In the genomic region with DNA sequence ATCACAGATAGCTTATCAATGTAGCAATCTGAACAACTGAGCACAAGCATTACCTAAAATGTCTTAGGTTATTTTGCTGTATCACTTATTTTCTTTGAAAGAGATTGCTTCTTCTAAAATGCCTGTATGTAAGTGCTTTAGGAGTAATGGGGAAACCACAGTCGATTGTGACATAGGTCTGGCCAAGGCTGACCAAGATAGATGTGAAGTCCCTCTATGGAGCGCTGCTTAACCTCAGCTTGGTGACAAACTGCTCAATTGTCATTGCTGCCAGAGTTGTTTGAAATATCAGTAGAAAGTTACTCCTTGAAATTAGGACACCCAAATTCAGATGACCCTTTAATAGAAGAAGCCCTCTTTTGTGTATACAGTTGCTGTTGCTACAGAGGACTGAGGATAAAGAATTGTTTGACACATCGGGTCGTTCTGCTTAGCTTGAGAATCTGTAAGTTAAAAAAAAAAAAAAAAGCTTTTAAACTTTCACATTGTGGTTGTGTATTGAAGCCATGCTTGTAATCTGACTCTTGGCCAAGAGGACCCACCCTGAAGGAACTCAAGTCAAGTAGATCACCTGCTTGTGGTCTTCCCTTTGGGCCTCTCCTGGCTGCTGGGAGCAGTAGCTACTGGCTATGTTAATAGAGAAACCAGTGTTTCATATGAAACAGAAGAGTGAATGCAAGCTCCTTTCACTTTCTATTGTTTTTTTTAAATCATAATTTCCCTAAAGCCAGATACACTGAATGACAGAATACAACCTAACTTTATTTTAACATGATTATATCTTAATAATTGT, we compare ENCODE assay signal across 11 cellular contexts.
DNase-seq lines count a peak whose midpoint lies in the region; ATAC-seq and TF ChIP-seq lines count a peak whose summit lies in the region.
"Had no signal": no experiment of that assay in that cellular context is flagged by ENCODE, and none has a peak within 500 bp of the region (broad histone marks: within the 10 kb centered on the region; RNA-seq: fewer than 3 reads in every experiment).

No MANE protein-coding gene starts in this region.

- ATAC-seq in GM21717 (IDR thresholded peaks at IDR 0.05; ENCODE audit: unreplicated experiment) (peak; percentile 99), HG03280 (IDR thresholded peaks at IDR 0.05; ENCODE audit: unreplicated experiment) (peak; percentile 93)

- peak; percentile 25 for DNase-seq in NCI-H1092 treated with DMSO at 0.1 percent for 48 hours (lab: John Stamatoyannopoulos, UW)
- no peak for DNase-seq in NCI-H1092 (lab: John Stamatoyannopoulos, UW)
- DNase-seq in SKM-1 (lab: John Stamatoyannopoulos, UW; ENCODE audit: unreplicated experiment) = peak; percentile 33
- no peak for DNase-seq in Kasumi-1 (lab: John Stamatoyannopoulos, UW)
- no peak for DNase-seq in suprapubic skin (ENCODE audit: low spot score in 2 of 2)
- no peak for DNase-seq in GF-D8 (lab: John Stamatoyannopoulos, UW)
- DNase-seq: activated CD4-positive, alpha-beta T cell treated with anti-CD3 and anti-CD28 coated beads, Interleukin-2, amount 50 U/mL, for 48 hours; adrenal gland; stimulated activated CD4-positive, alpha-beta T cell treated with anti-CD3 and anti-CD28 coated beads, Interleukin-2, amount 100 ng/mL, for 48 hours had no signal

- H3K36me3 ChIP-seq in suprapubic skin = no peaks in the 10 kb centered on the region
- H3K36me3 ChIP-seq: adrenal gland had no signal

- no peak for TF ChIP-seq CTCF in suprapubic skin (IDR thresholded peaks at IDR 0.05)

- H3K27me3 ChIP-seq in suprapubic skin = no peaks in the 10 kb centered on the region
- H3K27me3 ChIP-seq: adrenal gland had no signal

- 65% methylated on average over 4 of the region's 4 CpGs for WGBS in suprapubic skin

- no peak overlapping the region for H3K27ac ChIP-seq in suprapubic skin
- H3K27ac ChIP-seq: adrenal gland had no signal

- no peak for TF ChIP-seq EP300 in suprapubic skin (IDR thresholded peaks at IDR 0.05)

- H3K4me1 ChIP-seq in suprapubic skin = no peaks in the 10 kb centered on the region
- H3K4me1 ChIP-seq: adrenal gland had no signal

- no peaks in the 10 kb centered on the region for H3K9me3 ChIP-seq in suprapubic skin
- H3K9me3 ChIP-seq: adrenal gland had no signal

- H3K4me3 ChIP-seq in suprapubic skin = no peak overlapping the region
- H3K4me3 ChIP-seq: adrenal gland had no signal

- no peak for TF ChIP-seq POLR2A in suprapubic skin (IDR thresholded peaks at IDR 0.05)

Comparison
In these comparisons a context has a peak if more than half of its experiments do, and no peak if none do; other contexts are left out.
1. DNase-seq: peak in NCI-H1092 treated with DMSO at 0.1 percent for 48 hours (single experiment) and SKM-1 (single experiment); none in NCI-H1092 (single experiment), Kasumi-1 (0 of 2), suprapubic skin (0 of 2) and GF-D8 (single experiment).